23 cellular contexts compared by ENCODE assay signal in genomic region chr2:231049286-231050017, GRCh38. TPM values are rescaled to one million over a fixed set of nuclear protein-coding genes. Genes with fewer than 3 reads are reported as not detected.
DNase-seq lines count a peak whose midpoint lies in the region; ATAC-seq, FAIRE-seq and TF ChIP-seq lines count a peak whose summit lies in the region.
"Had no signal": no experiment of that assay in that cellular context is flagged by ENCODE, and none has a peak within 500 bp of the region (broad histone marks: within the 10 kb centered on the region; RNA-seq: fewer than 3 reads in every experiment).

No MANE protein-coding gene starts in this region.

- H3K4me1 Mint-ChIP-seq in MCF 10A (ENCODE audit: insufficient read depth, unreplicated experiment) = peaks cover 6% of the 10 kb centered on the region
- H3K4me1 Mint-ChIP-seq in stimulated activated memory B cell treated with anti-CD40 and anti-IgM and Interleukin-4, amounts not matched to agents 10 μg/mL and 1 μg/mL and 100 μg/mL, for 72 hours = peaks cover 17% of the 10 kb centered on the region

- intact Hi-C loops in kidney (cut with DNase I) (no loop called here), MCF 10A (cut with micrococcal nuclease) (no loop called here)

- H3K18ac ChIP-seq in trophoblast cell (ENCODE audit: low read length) = no peak overlapping the region

- no peak overlapping the region for H3K4me2 ChIP-seq in trophoblast cell (ENCODE audit: low read length)

- no peak overlapping the region for H2AFZ ChIP-seq in trophoblast cell (ENCODE audit: insufficient read depth, low read length, poor library complexity)

- H3K27me3 Mint-ChIP-seq in MCF 10A (ENCODE audit: insufficient read depth, unreplicated experiment) = no peaks in the 10 kb centered on the region
- H3K27me3 Mint-ChIP-seq in stimulated activated memory B cell treated with anti-CD40 and anti-IgM and Interleukin-4, amounts not matched to agents 10 μg/mL and 1 μg/mL and 100 μg/mL, for 72 hours = peaks cover 20% of the 10 kb centered on the region

- H3K9me3 Mint-ChIP-seq in MCF 10A (ENCODE audit: unreplicated experiment) = no peaks in the 10 kb centered on the region
- no peaks in the 10 kb centered on the region for H3K9me3 Mint-ChIP-seq in stimulated activated memory B cell treated with anti-CD40 and anti-IgM and Interleukin-4, amounts not matched to agents 10 μg/mL and 1 μg/mL and 100 μg/mL, for 72 hours
- H3K9me3 Mint-ChIP-seq: CD8-positive, alpha-beta T cell; H9 had no signal

- H3K23ac ChIP-seq in trophoblast cell (ENCODE audit: low read length) = no peak overlapping the region

- H3K36me3 Mint-ChIP-seq in MCF 10A (ENCODE audit: insufficient read depth, unreplicated experiment) = no peaks in the 10 kb centered on the region
- no peaks in the 10 kb centered on the region for H3K36me3 Mint-ChIP-seq in stimulated activated memory B cell treated with anti-CD40 and anti-IgM and Interleukin-4, amounts not matched to agents 10 μg/mL and 1 μg/mL and 100 μg/mL, for 72 hours
- H3K36me3 Mint-ChIP-seq: CD8-positive, alpha-beta T cell had no signal

- peak overlapping the region; percentile 51 for H2BK12ac ChIP-seq in trophoblast cell (ENCODE audit: low read length)

- BruUV-seq in MCF 10A (replicated peaks; lab: Mats Ljungman, UMichigan) = no TSS peak

- H3K27me3 ChIP-seq in bronchial epithelial cell (ENCODE audit: control insufficient read depth, insufficient read depth, low read length) = peaks cover 4% of the 10 kb centered on the region
- H3K27me3 ChIP-seq in trophoblast cell (ENCODE audit: insufficient read depth, low read length) = no peaks in the 10 kb centered on the region
- H3K27me3 ChIP-seq in brain microvascular endothelial cell (replicated peaks) = peaks cover 5% of the 10 kb centered on the region

- H3K14ac ChIP-seq in trophoblast cell (ENCODE audit: low read length) = no peak overlapping the region

- in situ Hi-C loops in brain microvascular endothelial cell (cut with HindIII; ENCODE audit: low pct_ligation_motif_present, low sequenced_read_pairs) = no loop called here

- H4K91ac ChIP-seq in trophoblast cell (ENCODE audit: low read depth, low read length) = no peak overlapping the region

- no peak for ATAC-seq in stimulated activated memory B cell treated with anti-CD40 and anti-IgM and Interleukin-4, amounts not matched to agents 10 μg/mL and 1 μg/mL and 100 μg/mL, for 72 hours
- ATAC-seq: CD8-positive, alpha-beta T cell; PC-3 had no signal

- TF ChIP-seq CTCF in 22Rv1 (IDR thresholded peaks at IDR 0.05) = no peak
- TF ChIP-seq CTCF in bronchial epithelial cell (IDR thresholded peaks at IDR 0.05; ENCODE audit: insufficient read depth, low read length, severe bottlenecking) = no peak
- no peak for TF ChIP-seq CTCF in kidney (IDR thresholded peaks at IDR 0.05; ENCODE audit: borderline replicate concordance, extremely low read depth, insufficient read depth)
- no peak for TF ChIP-seq CTCF in MCF 10A (IDR thresholded peaks at IDR 0.05; ENCODE audit: unreplicated experiment)
- no peak for TF ChIP-seq CTCF in brain microvascular endothelial cell (IDR thresholded peaks at IDR 0.05; ENCODE audit: low read depth, low read length, missing control alignments)

- no peak overlapping the region for H2BK120ac ChIP-seq in trophoblast cell (ENCODE audit: insufficient read depth, low read length, poor library complexity)

- H3K4me3 Mint-ChIP-seq in MCF 10A (ENCODE audit: unreplicated experiment) = no peak overlapping the region
- H3K4me3 Mint-ChIP-seq in stimulated activated memory B cell treated with anti-CD40 and anti-IgM and Interleukin-4, amounts not matched to agents 10 μg/mL and 1 μg/mL and 100 μg/mL, for 72 hours = no peak overlapping the region
- H3K4me3 Mint-ChIP-seq: CD8-positive, alpha-beta T cell; H9 had no signal

- CTCF ChIA-PET in MCF 10A (lab: Yijun Ruan, JAX) = interaction anchor here (0.6 to 2.1 kb wide), 2 partner anchors 225 to 866 kb away, joined by 5 to 6 read pairs; no protein-coding TSS in a partner anchor

- POLR2A ChIA-PET in MCF 10A (lab: Yijun Ruan, JAX) = interaction anchor here (0.8 kb wide), 1 partner anchor 9 kb away, joined by 3 read pairs; no protein-coding TSS in a partner anchor

- H4K8ac ChIP-seq in trophoblast cell (ENCODE audit: low read depth, low read length) = no peak overlapping the region

- no peak overlapping the region for H3K4me3 ChIP-seq in bronchial epithelial cell (ENCODE audit: low read depth, low read length)
- no peak overlapping the region for H3K4me3 ChIP-seq in kidney (ENCODE audit: low read length in 2 of 2)
- no peak overlapping the region for H3K4me3 ChIP-seq in trophoblast cell (ENCODE audit: low read depth, low read length)
- H3K4me3 ChIP-seq in brain microvascular endothelial cell (ENCODE audit: low read depth, low read length) = no peak overlapping the region
- H3K4me3 ChIP-seq: SJSA1 had no signal

- H2AK5ac ChIP-seq in trophoblast cell (ENCODE audit: low read length) = peak overlapping the region; percentile 56

- no CpG with 5 or more reads among the region's 12 CpGs for WGBS in trophoblast cell (ENCODE audit: extremely low coverage, insufficient coverage, insufficient read length)

- no peaks in the 10 kb centered on the region for H3K79me2 ChIP-seq in trophoblast cell (ENCODE audit: control insufficient read depth, insufficient read depth, low read length, poor library complexity)

- H3K27ac ChIP-seq in 22Rv1 = peak overlapping the region; percentile 99
- peak overlapping the region; percentile 25 to 49 for H3K27ac ChIP-seq in kidney (ENCODE audit: low read depth in 2 of 2, low read length in 2 of 2)
- peak overlapping the region; percentile 57 for H3K27ac ChIP-seq in trophoblast cell (ENCODE audit: low read depth, low read length)
- no peak overlapping the region for H3K27ac ChIP-seq in brain microvascular endothelial cell
- H3K27ac ChIP-seq: SJSA1 had no signal

- H2BK5ac ChIP-seq in trophoblast cell (ENCODE audit: low read depth, low read length, poor library complexity) = no peak overlapping the region

- no peak overlapping the region for H3K4ac ChIP-seq in trophoblast cell (ENCODE audit: low read depth, low read length)

- no peak overlapping the region for H3K9ac ChIP-seq in kidney (ENCODE audit: low read length in 2 of 2)
- H3K9ac ChIP-seq in trophoblast cell (ENCODE audit: low read length) = no peak overlapping the region

- DNase-seq in bronchial epithelial cell (ENCODE audit: low read depth) = no peak
- DNase-seq in kidney = no peak
- no peak for DNase-seq in trophoblast cell
- no peak for DNase-seq in MCF 10A (ENCODE audit: unreplicated experiment)
- DNase-seq in NAMALWA (ENCODE audit: low spot score) = no peak
- no peak for DNase-seq in brain microvascular endothelial cell
- DNase-seq: 8988T; CD8-positive, alpha-beta T cell; DMS79; H9; IMR-90; Kasumi-1; NCI-H1105 treated with DMSO at 0.1 percent for 48 hours; NCI-H187 treated with DMSO at 0.1 percent for 48 hours; NCI-H2171 treated with DMSO at 0.1 percent for 48 hours; NCI-H774; PC-3 had no signal

- H3K4me1 ChIP-seq in kidney (ENCODE audit: control insufficient read depth in 1 of 2, insufficient read depth in 1 of 2, low read depth in 1 of 2, low read length in 2 of 2) (peaks cover 9 to 20% of the 10 kb centered on the region in 2 donors), trophoblast cell (ENCODE audit: control insufficient read depth in 1 of 2, insufficient read depth in 2 of 2, low read length in 2 of 2) (peaks cover 20 to 23% of the 10 kb centered on the region in 2 experiments)

- H3K9me3 ChIP-seq in kidney (ENCODE audit: control insufficient read depth in 1 of 2, low read length in 2 of 2) (no peaks in the 10 kb centered on the region), trophoblast cell (ENCODE audit: insufficient read depth, low read depth, low read length) (no peaks in the 10 kb centered on the region)
- H3K9me3 ChIP-seq: SJSA1 had no signal

- H4K12ac ChIP-seq in trophoblast cell (ENCODE audit: low read depth, low read length) = no peak overlapping the region

- FAIRE-seq in bronchial epithelial cell (lab: Jason Lieb, UNC) = peak; percentile 32
- FAIRE-seq in kidney (lab: Jason Lieb, UNC) = no peak
- FAIRE-seq: D721Med had no signal

- H3K79me1 ChIP-seq in trophoblast cell (ENCODE audit: low read length) = peaks cover 9% of the 10 kb centered on the region

- no peak overlapping the region for H3K27ac Mint-ChIP-seq in MCF 10A (ENCODE audit: low read depth, unreplicated experiment)
- no peak overlapping the region for H3K27ac Mint-ChIP-seq in stimulated activated memory B cell treated with anti-CD40 and anti-IgM and Interleukin-4, amounts not matched to agents 10 μg/mL and 1 μg/mL and 100 μg/mL, for 72 hours
- H3K27ac Mint-ChIP-seq: CD8-positive, alpha-beta T cell; H9 had no signal

- H3K36me3 ChIP-seq in bronchial epithelial cell (ENCODE audit: control insufficient read depth, insufficient read depth, low read length) (no peaks in the 10 kb centered on the region), kidney (ENCODE audit: control insufficient read depth in 1 of 2, insufficient read depth in 2 of 2, low read length in 2 of 2) (no peaks in the 10 kb centered on the region), trophoblast cell (ENCODE audit: control insufficient read depth in 1 of 2, insufficient read depth in 2 of 2, low read length in 2 of 2) (peaks cover 0 to 6% of the 10 kb centered on the region in 2 experiments), brain microvascular endothelial cell (replicated peaks) (no peaks in the 10 kb centered on the region)
- H3K36me3 ChIP-seq: SJSA1 had no signal

RNA-seq across cellular contexts. Expression of gene PSMD1, which starts 7.2 kb away (rescaled TPM):
- total RNA-seq in bronchial epithelial cell = 69.5 and 111 TPM in 2 replicates
- total RNA-seq in kidney = 75.6 TPM
- polyA plus RNA-seq in kidney (ENCODE audit: insufficient read depth, low read depth, low replicate concordance) = 95.4 TPM
- 148 and 153 TPM in 2 replicates for polyA plus RNA-seq in trophoblast cell (2013)
- total RNA-seq in MCF 10A (2022) = 88.5 and 94.4 TPM in 2 replicates

RNA-seq across cellular contexts. Expression of gene C2orf72, which starts 12.1 kb away (rescaled TPM):
- total RNA-seq in bronchial epithelial cell (under 0.01 TPM in 1 of 2 replicates, not detected in the other), kidney (0.88 TPM), MCF 10A (2022) (not detected in 2 replicates)
- 2.6 TPM for polyA plus RNA-seq in kidney (ENCODE audit: insufficient read depth, low read depth, low replicate concordance)
- polyA plus RNA-seq in trophoblast cell (2013) = 64.8 and 69.7 TPM in 2 replicates
- total RNA-seq: CD8-positive, alpha-beta T cell; SJSA1 had no signal

RNA-seq across cellular contexts. Expression of gene SPATA3, which starts 53.5 kb away (rescaled TPM):
- total RNA-seq in bronchial epithelial cell = not detected in 2 replicates
- not detected for total RNA-seq in kidney
- not detected for polyA plus RNA-seq in kidney (ENCODE audit: insufficient read depth, low read depth, low replicate concordance)
- 0.31 and 0.37 TPM in 2 replicates for polyA plus RNA-seq in trophoblast cell (2013)
- not detected in 2 replicates for total RNA-seq in MCF 10A (2022)
- total RNA-seq: CD8-positive, alpha-beta T cell; H9; IMR-90; NCI-H460; PC-3; SJSA1 had no signal
- polyA plus RNA-seq: BJ, IMR-90 had no signal
